8 cellular contexts compared by ENCODE assay signal in genomic region chr2:190344275-190344827, GRCh38. TPM values are rescaled to one million over a fixed set of nuclear protein-coding genes. Genes with fewer than 3 reads are reported as not detected.
A peak's percentile ranks its signal among the peaks of the same experiment; 100 is the strongest.
DNase-seq lines count a peak whose midpoint lies in the region; ATAC-seq and TF ChIP-seq lines count a peak whose summit lies in the region.

No MANE protein-coding gene starts in this region.

- intact Hi-C loops in upper lobe of right lung (cut with DNase I) = no loop called here

- ATAC-seq in GM21515 (IDR thresholded peaks at IDR 0.05; ENCODE audit: unreplicated experiment) = peak; percentile 71
- ATAC-seq in SK-N-SH treated with all-trans-retinoic acid at 6 μM for 48 hours = peak; percentile 78
- ATAC-seq in upper lobe of right lung = peak; percentile 66

- H3K4me3 ChIP-seq in GM12864 (ENCODE audit: low read depth, low read length) (peak overlapping the region; percentile 82), epithelial cell of esophagus (ENCODE audit: low read length) (peak overlapping the region; percentile 57), mesodermal cell (ENCODE audit: extremely low read depth, insufficient read depth, low read length, poor library complexity, severe bottlenecking) (peak overlapping the region; percentile 62), upper lobe of right lung (peak overlapping the region; percentile 73)

- H3K27ac ChIP-seq in mesodermal cell (ENCODE audit: low read depth, low read length, severe bottlenecking) (peak overlapping the region; percentile 73), upper lobe of right lung (peak overlapping the region; percentile 88)

- H3K36me3 ChIP-seq in mesodermal cell (ENCODE audit: control insufficient read depth, insufficient read depth, low read length) = no peaks in the 10 kb centered on the region
- no peaks in the 10 kb centered on the region for H3K36me3 ChIP-seq in upper lobe of right lung

- no peaks in the 10 kb centered on the region for H3K27me3 ChIP-seq in upper lobe of right lung

- TF ChIP-seq CTCF in GM12864 (IDR thresholded peaks at IDR 0.05; ENCODE audit: low read depth, low read length, missing control alignments) (peak; percentile 51), epithelial cell of esophagus (IDR thresholded peaks at IDR 0.05; ENCODE audit: insufficient read depth, low read depth, low read length, missing control alignments) (peak; percentile 15), upper lobe of right lung (IDR thresholded peaks at IDR 0.05) (peak; percentile 34)

- H3K4me1 ChIP-seq in mesodermal cell (ENCODE audit: control insufficient read depth, insufficient read depth, low read length, poor library complexity, severe bottlenecking) = peaks cover 8% of the 10 kb centered on the region
- peaks cover 10% of the 10 kb centered on the region for H3K4me1 ChIP-seq in upper lobe of right lung

- H3K9me3 ChIP-seq in mesodermal cell (ENCODE audit: control insufficient read depth, low read length) (no peaks in the 10 kb centered on the region), upper lobe of right lung (no peaks in the 10 kb centered on the region)

- WGBS in mesodermal cell (ENCODE audit: insufficient coverage in 2 of 2), 2 experiments = 45 to 52% methylated on average over 6 to 7 of the region's 7 CpGs

- no peak for DNase-seq in GM12864 (ENCODE audit: low read depth)
- peak; percentile 29 for DNase-seq in HPDE6-E6E7 (ENCODE audit: extremely low spot score)
- DNase-seq in epithelial cell of esophagus (ENCODE audit: low read depth) = peak; percentile 34
- DNase-seq in upper lobe of right lung = no peak
- no peak for DNase-seq in stimulated activated naive CD4-positive, alpha-beta T cell treated with Interleukin-2 at 50 U/mL for 16 hours (lab: John Stamatoyannopoulos, UW)

TF ChIP-seq in SK-N-SH treated with all-trans-retinoic acid at 6 μM for 48 hours, 23 proteins besides CTCF, POLR2A, EP300 and RAD21:
- TF ChIP-seq PPARA (CRISPR knock-in tag; IDR thresholded peaks at IDR 0.05; ENCODE audit: borderline replicate concordance) = no peak
- no peak for TF ChIP-seq CSDC2 (CRISPR knock-in tag; IDR thresholded peaks at IDR 0.05)
- TF ChIP-seq ZFP3 (CRISPR knock-in tag; IDR thresholded peaks at IDR 0.05) = no peak
- no peak for TF ChIP-seq TSHZ2 (CRISPR knock-in tag; IDR thresholded peaks at IDR 0.05)
- no peak for TF ChIP-seq ZNF8 (CRISPR knock-in tag; IDR thresholded peaks at IDR 0.05)
- no peak for TF ChIP-seq GLIS3 (CRISPR knock-in tag; IDR thresholded peaks at IDR 0.05)
- no peak for TF ChIP-seq ARNTL (CRISPR knock-in tag; IDR thresholded peaks at IDR 0.05; ENCODE audit: borderline replicate concordance, low read depth)
- no peak for TF ChIP-seq ZFP30 (CRISPR knock-in tag; IDR thresholded peaks at IDR 0.05)
- TF ChIP-seq CREB5 (CRISPR knock-in tag; IDR thresholded peaks at IDR 0.05; ENCODE audit: low read depth) = no peak
- TF ChIP-seq CSRNP3 (CRISPR knock-in tag; IDR thresholded peaks at IDR 0.05) = no peak
- no peak for TF ChIP-seq RARB (CRISPR knock-in tag; IDR thresholded peaks at IDR 0.05)
- no peak for TF ChIP-seq OSR1 (CRISPR knock-in tag; IDR thresholded peaks at IDR 0.05)
- TF ChIP-seq SNAI2 (CRISPR knock-in tag; IDR thresholded peaks at IDR 0.05) = no peak

RNA-seq across cellular contexts. Expression of gene INPP1, which starts 1.0 kb away (rescaled TPM):
- polyA plus RNA-seq in mesodermal cell (2013, experiment 1 of 2) = 24.5 TPM
- polyA plus RNA-seq in mesodermal cell (2013, experiment 2 of 2) = 23.6 TPM
- 38.1 TPM for total RNA-seq in upper lobe of right lung

RNA-seq across cellular contexts. Expression of gene HIBCH, which starts 24.7 kb away (rescaled TPM):
- polyA plus RNA-seq in mesodermal cell (2013, experiment 1 of 2) = 21.8 TPM
- 25.1 TPM for polyA plus RNA-seq in mesodermal cell (2013, experiment 2 of 2)
- total RNA-seq in upper lobe of right lung = 23.3 TPM

Comparison
In these comparisons a context has a peak if more than half of its experiments do, and no peak if none do; other contexts are left out.
1. DNase-seq: peak in HPDE6-E6E7 (single experiment) and epithelial cell of esophagus (single experiment); none in GM12864 (single experiment), upper lobe of right lung (single experiment) and stimulated activated naive CD4-positive, alpha-beta T cell treated with Interleukin-2 at 50 U/mL for 16 hours (single experiment).
2. Peak in every context shown above with its lines, with median percentiles within 50 percentile points of each other: H3K4me3 ChIP-seq, CTCF ChIP-seq and ATAC-seq.